In genomic region chr5:33337621-33337960, GRCh38 we compare ENCODE assay signal across 1 cellular context.
TF ChIP-seq lines count a peak whose summit lies in the region.

No MANE protein-coding gene starts in this region.

TF ChIP-seq in SK-N-SH, 30 proteins besides CTCF, POLR2A, EP300 and RAD21 (continued from another document):
- no peak for TF ChIP-seq CHD2 (IDR thresholded peaks at IDR 0.05; ENCODE audit: low read length, partially characterized antibody)
- TF ChIP-seq YY1 (IDR thresholded peaks at IDR 0.05; ENCODE audit: low read depth), result no peak
- TF ChIP-seq RFX5 (IDR thresholded peaks at IDR 0.05; ENCODE audit: low read length), result no peak
- no peak for TF ChIP-seq ELF1 (IDR thresholded peaks at IDR 0.05)
- TF ChIP-seq SMC3 (IDR thresholded peaks at IDR 0.05; ENCODE audit: low read depth, low read length), result no peak
